Comparison of ENCODE assay signal across 17 cellular contexts in genomic region chr15:101483476-101483875, GRCh38. TPM values are rescaled to one million over a fixed set of nuclear protein-coding genes. Genes with fewer than 3 reads are reported as not detected.
DNase-seq lines count a peak whose midpoint lies in the region; ATAC-seq and TF ChIP-seq lines count a peak whose summit lies in the region.
"Had no signal": no experiment of that assay in that cellular context is flagged by ENCODE, and none has a peak within 500 bp of the region (broad histone marks: within the 10 kb centered on the region; RNA-seq: fewer than 3 reads in every experiment).

No MANE protein-coding gene starts in this region.

- no peaks in the 10 kb centered on the region for H3K36me3 Mint-ChIP-seq in type B pancreatic cell
- H3K36me3 Mint-ChIP-seq: CD8-positive, alpha-beta T cell had no signal

- H3K27ac Mint-ChIP-seq in type B pancreatic cell, result no peak overlapping the region
- H3K27ac Mint-ChIP-seq: CD8-positive, alpha-beta T cell had no signal

- H3K27me3 ChIP-seq in mucosa of rectum (ENCODE audit: control insufficient read depth in 2 of 2, insufficient read depth in 2 of 2, low read length in 2 of 2), result peaks cover 0 to 2% of the 10 kb centered on the region in 2 donors

- no peak for ATAC-seq in HG03432 (IDR thresholded peaks at IDR 0.05; ENCODE audit: unreplicated experiment)
- ATAC-seq: CD8-positive, alpha-beta T cell had no signal

- no peak overlapping the region for H3K4me3 ChIP-seq in mucosa of rectum (ENCODE audit: low read length in 2 of 2)
- H3K4me3 ChIP-seq: HAP-1, SK-N-MC had no signal

- H3K27me3 Mint-ChIP-seq in type B pancreatic cell, result peaks cover 54% of the 10 kb centered on the region

- H3K9me3 Mint-ChIP-seq in type B pancreatic cell, result no peaks in the 10 kb centered on the region
- H3K9me3 Mint-ChIP-seq: CD8-positive, alpha-beta T cell had no signal

- H3K36me3 ChIP-seq in mucosa of rectum (ENCODE audit: control insufficient read depth in 2 of 2, insufficient read depth in 2 of 2, low read length in 2 of 2), result peaks cover 0 to 5% of the 10 kb centered on the region in 2 donors
- H3K36me3 ChIP-seq: BE2C, HAP-1 had no signal

- no peak overlapping the region for H3K9ac ChIP-seq in mucosa of rectum (ENCODE audit: low read depth in 1 of 2, low read length in 2 of 2)

- no peak for TF ChIP-seq CTCF in type B pancreatic cell (conservative IDR thresholded peaks at IDR 0.05)

- peak overlapping the region; percentile 97 for H3K27ac ChIP-seq in cingulate gyrus (ENCODE audit: low read depth, low read length)
- peak overlapping the region; percentile 12 to 65 for H3K27ac ChIP-seq in mucosa of rectum (ENCODE audit: low read depth in 2 of 2, low read length in 2 of 2)
- H3K27ac ChIP-seq: SK-N-MC had no signal

- H3K4me3 Mint-ChIP-seq in type B pancreatic cell, result no peak overlapping the region
- H3K4me3 Mint-ChIP-seq: CD8-positive, alpha-beta T cell had no signal

- H3K4me1 Mint-ChIP-seq in type B pancreatic cell (ENCODE audit: unreplicated experiment), result peaks cover 12% of the 10 kb centered on the region

- DNase-seq in islet precursor cell (peak; percentile 52), type B pancreatic cell (ENCODE audit: extremely low spot score, unreplicated experiment) (peak; percentile 42), amniotic stem cell (lab: John Stamatoyannopoulos, UW) (no peak), cerebellar nuclear complex (lab: John Stamatoyannopoulos, UW) (no peak)
- DNase-seq: BE2C; CD8-positive, alpha-beta T cell; MV-4-11; NCI-H1436; NCI-H2081; NCI-H524 treated with DMSO at 0.1 percent for 48 hours; NK-92 treated with Interleukin-12 subunit alpha and Interleukin-12 subunit beta, amount 100 ng/mL, for 24 hours; OCI-M1 had no signal

- H3K9me3 ChIP-seq in mucosa of rectum (ENCODE audit: control insufficient read depth in 2 of 2, low read length in 2 of 2), result no peaks in the 10 kb centered on the region
- H3K9me3 ChIP-seq: BE2C, HAP-1 had no signal

- H3K4me1 ChIP-seq in mucosa of rectum (ENCODE audit: control insufficient read depth in 2 of 2, insufficient read depth in 2 of 2, low read length in 2 of 2), result peaks cover 14 to 28% of the 10 kb centered on the region in 2 donors
- H3K4me1 ChIP-seq: BE2C had no signal

RNA-seq across cellular contexts. Expression of gene PCSK6, which starts 6.0 kb away (rescaled TPM):
- 5.4 and 6.5 TPM in 2 replicates for total RNA-seq in type B pancreatic cell (ENCODE audit: low replicate concordance)

Comparison
In these comparisons a context has a peak if more than half of its experiments do, and no peak if none do; other contexts are left out.
1. DNase-seq: peak in islet precursor cell (single experiment) and type B pancreatic cell (single experiment); none in amniotic stem cell (single experiment) and cerebellar nuclear complex (0 of 2).